2 cellular contexts compared by ENCODE assay signal in the genomic region with DNA sequence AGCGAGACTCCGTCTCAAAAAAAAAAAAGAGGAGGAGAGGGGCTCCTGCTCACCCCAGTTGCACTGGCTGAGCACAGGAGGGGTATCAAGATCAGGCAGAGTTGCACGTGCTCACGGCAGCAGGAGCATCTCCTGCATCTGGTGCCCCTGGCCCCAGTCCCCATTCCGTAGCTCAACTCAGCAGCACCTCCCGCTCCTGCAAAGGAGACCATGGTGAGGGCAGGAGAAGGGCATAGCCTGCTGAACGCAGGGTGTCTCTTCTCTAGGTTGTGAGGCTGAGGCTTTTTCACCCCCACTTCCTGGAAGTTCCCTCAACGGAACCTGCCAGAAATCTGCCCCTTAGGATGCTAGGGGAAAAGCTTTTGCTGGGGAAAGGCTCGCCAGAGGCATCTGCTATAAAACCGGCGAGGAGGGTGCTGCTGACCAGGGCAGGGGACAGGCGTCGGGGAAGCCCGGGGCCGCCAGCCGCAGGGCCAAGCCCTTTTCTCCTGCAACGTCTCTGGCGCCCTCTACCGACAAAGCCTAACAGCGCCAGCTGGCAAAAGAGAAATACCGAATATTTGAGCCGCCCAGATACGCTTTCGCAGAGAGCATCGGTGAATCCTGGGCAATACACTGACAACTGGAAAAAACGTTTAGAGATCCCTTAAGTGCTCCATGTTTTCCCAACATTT.
TF ChIP-seq lines count a peak whose summit lies in the region.

No MANE protein-coding gene starts in this region.

TF ChIP-seq in HEK293, 187 proteins besides CTCF, POLR2A, EP300 and RAD21 (continued from another document and continues in another):
- TF ChIP-seq ZNF585B (tag by site-specific recombination; IDR thresholded peaks at IDR 0.05) (0 out of 2 replicates have a peak, but pooled peaks have one; percentile 6), GLI4 (tag by site-specific recombination; IDR thresholded peaks at IDR 0.05) (no peak), ZFP37 (tag by site-specific recombination; IDR thresholded peaks at IDR 0.05) (no peak), ZNF394 (tag by site-specific recombination; IDR thresholded peaks at IDR 0.05; ENCODE audit: borderline replicate concordance) (no peak), EGR2 (tag by site-specific recombination; IDR thresholded peaks at IDR 0.05; ENCODE audit: low read depth) (no peak), TCF7L2 (IDR thresholded peaks at IDR 0.05; ENCODE audit: borderline replicate concordance, low read depth, low read length) (no peak), ZNF37A (tag by site-specific recombination; IDR thresholded peaks at IDR 0.05) (no peak), WT1 (tag by site-specific recombination; IDR thresholded peaks at IDR 0.05) (no peak), SCRT2 (tag by site-specific recombination; IDR thresholded peaks at IDR 0.05) (no peak), ZNF747 (tag by site-specific recombination; IDR thresholded peaks at IDR 0.05) (no peak), ZNF658 (tag by site-specific recombination; IDR thresholded peaks at IDR 0.05) (no peak), ZBTB8A (tag by site-specific recombination; IDR thresholded peaks at IDR 0.05) (peak; percentile 56), ZNF214 (tag by site-specific recombination; IDR thresholded peaks at IDR 0.05; ENCODE audit: borderline replicate concordance) (no peak), ZNF23 (tag by site-specific recombination; IDR thresholded peaks at IDR 0.05; ENCODE audit: borderline replicate concordance) (no peak), HOXD13 (CRISPR knock-in tag; IDR thresholded peaks at IDR 0.05; ENCODE audit: borderline replicate concordance) (no peak), ZNF174 (tag by site-specific recombination; IDR thresholded peaks at IDR 0.05) (no peak), ZFP69B (tag by site-specific recombination; IDR thresholded peaks at IDR 0.05) (no peak)
- TF ChIP-seq, protein P1, sequence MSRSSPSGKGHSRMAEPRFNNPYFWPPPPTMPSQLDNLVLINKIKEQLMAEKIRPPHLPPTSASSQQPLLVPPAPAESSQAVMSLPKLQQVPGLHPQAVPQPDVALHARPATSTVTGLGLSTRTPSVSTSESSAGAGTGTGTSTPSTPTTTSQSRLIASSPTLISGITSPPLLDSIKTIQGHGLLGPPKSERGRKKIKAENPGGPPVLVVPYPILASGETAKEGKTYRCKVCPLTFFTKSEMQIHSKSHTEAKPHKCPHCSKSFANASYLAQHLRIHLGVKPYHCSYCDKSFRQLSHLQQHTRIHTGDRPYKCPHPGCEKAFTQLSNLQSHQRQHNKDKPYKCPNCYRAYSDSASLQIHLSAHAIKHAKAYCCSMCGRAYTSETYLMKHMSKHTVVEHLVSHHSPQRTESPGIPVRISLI (tag by site-specific recombination; IDR thresholded peaks at IDR 0.05), result no peak
- TF ChIP-seq, protein P2, sequence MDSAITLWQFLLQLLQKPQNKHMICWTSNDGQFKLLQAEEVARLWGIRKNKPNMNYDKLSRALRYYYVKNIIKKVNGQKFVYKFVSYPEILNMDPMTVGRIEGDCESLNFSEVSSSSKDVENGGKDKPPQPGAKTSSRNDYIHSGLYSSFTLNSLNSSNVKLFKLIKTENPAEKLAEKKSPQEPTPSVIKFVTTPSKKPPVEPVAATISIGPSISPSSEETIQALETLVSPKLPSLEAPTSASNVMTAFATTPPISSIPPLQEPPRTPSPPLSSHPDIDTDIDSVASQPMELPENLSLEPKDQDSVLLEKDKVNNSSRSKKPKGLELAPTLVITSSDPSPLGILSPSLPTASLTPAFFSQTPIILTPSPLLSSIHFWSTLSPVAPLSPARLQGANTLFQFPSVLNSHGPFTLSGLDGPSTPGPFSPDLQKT (IDR thresholded peaks at IDR 0.05; ENCODE audit: borderline replicate concordance, low read depth, low read length), result no peak
- TF ChIP-seq, protein P3, sequence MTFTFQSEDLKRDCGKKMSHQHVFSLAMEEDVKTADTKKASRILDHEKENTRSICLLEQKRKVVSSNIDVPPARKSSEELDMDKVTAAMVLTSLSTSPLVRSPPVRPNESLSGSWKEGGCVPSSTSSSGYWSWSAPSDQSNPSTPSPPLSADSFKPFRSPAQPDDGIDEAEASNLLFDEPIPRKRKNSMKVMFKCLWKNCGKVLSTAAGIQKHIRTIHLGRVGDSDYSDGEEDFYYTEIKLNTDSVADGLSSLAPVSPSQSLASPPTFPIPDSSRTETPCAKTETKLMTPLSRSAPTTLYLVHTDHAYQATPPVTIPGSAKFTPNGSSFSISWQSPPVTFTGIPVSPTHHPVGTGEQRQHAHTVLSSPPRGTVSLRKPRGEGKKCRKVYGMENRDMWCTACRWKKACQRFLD (tag by site-specific recombination; IDR thresholded peaks at IDR 0.05), result no peak
- TF ChIP-seq, protein P4, sequence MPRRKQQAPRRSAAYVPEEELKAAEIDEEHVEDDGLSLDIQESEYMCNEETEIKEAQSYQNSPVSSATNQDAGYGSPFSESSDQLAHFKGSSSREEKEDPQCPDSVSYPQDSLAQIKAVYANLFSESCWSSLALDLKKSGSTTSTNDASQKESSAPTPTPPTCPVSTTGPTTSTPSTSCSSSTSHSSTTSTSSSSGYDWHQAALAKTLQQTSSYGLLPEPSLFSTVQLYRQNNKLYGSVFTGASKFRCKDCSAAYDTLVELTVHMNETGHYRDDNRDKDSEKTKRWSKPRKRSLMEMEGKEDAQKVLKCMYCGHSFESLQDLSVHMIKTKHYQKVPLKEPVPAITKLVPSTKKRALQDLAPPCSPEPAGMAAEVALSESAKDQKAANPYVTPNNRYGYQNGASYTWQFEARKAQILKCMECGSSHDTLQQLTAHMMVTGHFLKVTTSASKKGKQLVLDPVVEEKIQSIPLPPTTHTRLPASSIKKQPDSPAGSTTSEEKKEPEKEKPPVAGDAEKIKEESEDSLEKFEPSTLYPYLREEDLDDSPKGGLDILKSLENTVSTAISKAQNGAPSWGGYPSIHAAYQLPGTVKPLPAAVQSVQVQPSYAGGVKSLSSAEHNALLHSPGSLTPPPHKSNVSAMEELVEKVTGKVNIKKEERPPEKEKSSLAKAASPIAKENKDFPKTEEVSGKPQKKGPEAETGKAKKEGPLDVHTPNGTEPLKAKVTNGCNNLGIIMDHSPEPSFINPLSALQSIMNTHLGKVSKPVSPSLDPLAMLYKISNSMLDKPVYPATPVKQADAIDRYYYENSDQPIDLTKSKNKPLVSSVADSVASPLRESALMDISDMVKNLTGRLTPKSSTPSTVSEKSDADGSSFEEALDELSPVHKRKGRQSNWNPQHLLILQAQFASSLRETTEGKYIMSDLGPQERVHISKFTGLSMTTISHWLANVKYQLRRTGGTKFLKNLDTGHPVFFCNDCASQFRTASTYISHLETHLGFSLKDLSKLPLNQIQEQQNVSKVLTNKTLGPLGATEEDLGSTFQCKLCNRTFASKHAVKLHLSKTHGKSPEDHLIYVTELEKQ (tag by site-specific recombination; IDR thresholded peaks at IDR 0.05; ENCODE audit: borderline replicate concordance), result no peak
- TF ChIP-seq, protein P5, sequence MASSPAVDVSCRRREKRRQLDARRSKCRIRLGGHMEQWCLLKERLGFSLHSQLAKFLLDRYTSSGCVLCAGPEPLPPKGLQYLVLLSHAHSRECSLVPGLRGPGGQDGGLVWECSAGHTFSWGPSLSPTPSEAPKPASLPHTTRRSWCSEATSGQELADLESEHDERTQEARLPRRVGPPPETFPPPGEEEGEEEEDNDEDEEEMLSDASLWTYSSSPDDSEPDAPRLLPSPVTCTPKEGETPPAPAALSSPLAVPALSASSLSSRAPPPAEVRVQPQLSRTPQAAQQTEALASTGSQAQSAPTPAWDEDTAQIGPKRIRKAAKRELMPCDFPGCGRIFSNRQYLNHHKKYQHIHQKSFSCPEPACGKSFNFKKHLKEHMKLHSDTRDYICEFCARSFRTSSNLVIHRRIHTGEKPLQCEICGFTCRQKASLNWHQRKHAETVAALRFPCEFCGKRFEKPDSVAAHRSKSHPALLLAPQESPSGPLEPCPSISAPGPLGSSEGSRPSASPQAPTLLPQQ (tag by site-specific recombination; IDR thresholded peaks at IDR 0.05), result 0 out of 2 replicates have a peak, but pooled peaks have one; percentile 11

TF ChIP-seq in K562, 482 proteins besides CTCF, POLR2A, EP300 and RAD21 (continued from another document and continues in another):
- TF ChIP-seq, protein P6, sequence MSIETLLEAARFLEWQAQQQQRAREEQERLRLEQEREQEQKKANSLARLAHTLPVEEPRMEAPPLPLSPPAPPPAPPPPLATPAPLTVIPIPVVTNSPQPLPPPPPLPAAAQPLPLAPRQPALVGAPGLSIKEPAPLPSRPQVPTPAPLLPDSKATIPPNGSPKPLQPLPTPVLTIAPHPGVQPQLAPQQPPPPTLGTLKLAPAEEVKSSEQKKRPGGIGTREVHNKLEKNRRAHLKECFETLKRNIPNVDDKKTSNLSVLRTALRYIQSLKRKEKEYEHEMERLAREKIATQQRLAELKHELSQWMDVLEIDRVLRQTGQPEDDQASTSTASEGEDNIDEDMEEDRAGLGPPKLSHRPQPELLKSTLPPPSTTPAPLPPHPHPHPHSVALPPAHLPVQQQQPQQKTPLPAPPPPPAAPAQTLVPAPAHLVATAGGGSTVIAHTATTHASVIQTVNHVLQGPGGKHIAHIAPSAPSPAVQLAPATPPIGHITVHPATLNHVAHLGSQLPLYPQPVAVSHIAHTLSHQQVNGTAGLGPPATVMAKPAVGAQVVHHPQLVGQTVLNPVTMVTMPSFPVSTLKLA (conservative IDR thresholded peaks at IDR 0.05), result 0 out of 4 replicates have a peak, but pooled peaks of 1 of the 2 experiments have one; percentile 39
- TF ChIP-seq MECOM (CRISPR knock-in tag; IDR thresholded peaks at IDR 0.05) (no peak), PPARD (CRISPR knock-in tag; IDR thresholded peaks at IDR 0.05) (no peak), MAFF (IDR thresholded peaks at IDR 0.05; ENCODE audit: low read length) (no peak), ARID2 (IDR thresholded peaks at IDR 0.05) (no peak), SRSF3 (IDR thresholded peaks at IDR 0.05; ENCODE audit: insufficient read depth, low read length) (no peak), TBL1XR1 (IDR thresholded peaks at IDR 0.05; ENCODE audit: low read length in 2 of 2) (no peak), CTBP1 (IDR thresholded peaks at IDR 0.05; ENCODE audit: borderline replicate concordance) (no peak; the same call in 1 of the 2 replicates), CC2D1A (IDR thresholded peaks at IDR 0.05) (0 out of 2 replicates have a peak, but pooled peaks have one; percentile 28), ZNF146 (CRISPR knock-in tag; IDR thresholded peaks at IDR 0.05; ENCODE audit: unreplicated experiment) (no peak), RBM34 (IDR thresholded peaks at IDR 0.05; ENCODE audit: borderline replicate concordance, insufficient read depth, low read length) (no peak), L3MBTL2 (IDR thresholded peaks at IDR 0.05) (peak; percentile 27), FOXK1 (CRISPR knock-in tag; IDR thresholded peaks at IDR 0.05; ENCODE audit: borderline replicate concordance) (no peak), ZFX (CRISPR knock-in tag; IDR thresholded peaks at IDR 0.05) (peak; percentile 2; the same call in 1 of the 2 replicates), XRCC5 (IDR thresholded peaks at IDR 0.05; ENCODE audit: low read depth, low read length) (peak; percentile 85), KDM1A (IDR thresholded peaks at IDR 0.05) (no peak), ZBTB1 (CRISPR knock-in tag; IDR thresholded peaks at IDR 0.05; ENCODE audit: borderline replicate concordance, low read depth) (no peak), TCF3 (CRISPR knock-in tag; IDR thresholded peaks at IDR 0.05) (no peak)
- TF ChIP-seq, protein P7, sequence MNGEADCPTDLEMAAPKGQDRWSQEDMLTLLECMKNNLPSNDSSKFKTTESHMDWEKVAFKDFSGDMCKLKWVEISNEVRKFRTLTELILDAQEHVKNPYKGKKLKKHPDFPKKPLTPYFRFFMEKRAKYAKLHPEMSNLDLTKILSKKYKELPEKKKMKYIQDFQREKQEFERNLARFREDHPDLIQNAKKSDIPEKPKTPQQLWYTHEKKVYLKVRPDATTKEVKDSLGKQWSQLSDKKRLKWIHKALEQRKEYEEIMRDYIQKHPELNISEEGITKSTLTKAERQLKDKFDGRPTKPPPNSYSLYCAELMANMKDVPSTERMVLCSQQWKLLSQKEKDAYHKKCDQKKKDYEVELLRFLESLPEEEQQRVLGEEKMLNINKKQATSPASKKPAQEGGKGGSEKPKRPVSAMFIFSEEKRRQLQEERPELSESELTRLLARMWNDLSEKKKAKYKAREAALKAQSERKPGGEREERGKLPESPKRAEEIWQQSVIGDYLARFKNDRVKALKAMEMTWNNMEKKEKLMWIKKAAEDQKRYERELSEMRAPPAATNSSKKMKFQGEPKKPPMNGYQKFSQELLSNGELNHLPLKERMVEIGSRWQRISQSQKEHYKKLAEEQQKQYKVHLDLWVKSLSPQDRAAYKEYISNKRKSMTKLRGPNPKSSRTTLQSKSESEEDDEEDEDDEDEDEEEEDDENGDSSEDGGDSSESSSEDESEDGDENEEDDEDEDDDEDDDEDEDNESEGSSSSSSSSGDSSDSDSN (IDR thresholded peaks at IDR 0.05; ENCODE audit: borderline replicate concordance in 1 of 2, low read depth in 2 of 2, low read length in 2 of 2), result no peak
- TF ChIP-seq, protein P8, sequence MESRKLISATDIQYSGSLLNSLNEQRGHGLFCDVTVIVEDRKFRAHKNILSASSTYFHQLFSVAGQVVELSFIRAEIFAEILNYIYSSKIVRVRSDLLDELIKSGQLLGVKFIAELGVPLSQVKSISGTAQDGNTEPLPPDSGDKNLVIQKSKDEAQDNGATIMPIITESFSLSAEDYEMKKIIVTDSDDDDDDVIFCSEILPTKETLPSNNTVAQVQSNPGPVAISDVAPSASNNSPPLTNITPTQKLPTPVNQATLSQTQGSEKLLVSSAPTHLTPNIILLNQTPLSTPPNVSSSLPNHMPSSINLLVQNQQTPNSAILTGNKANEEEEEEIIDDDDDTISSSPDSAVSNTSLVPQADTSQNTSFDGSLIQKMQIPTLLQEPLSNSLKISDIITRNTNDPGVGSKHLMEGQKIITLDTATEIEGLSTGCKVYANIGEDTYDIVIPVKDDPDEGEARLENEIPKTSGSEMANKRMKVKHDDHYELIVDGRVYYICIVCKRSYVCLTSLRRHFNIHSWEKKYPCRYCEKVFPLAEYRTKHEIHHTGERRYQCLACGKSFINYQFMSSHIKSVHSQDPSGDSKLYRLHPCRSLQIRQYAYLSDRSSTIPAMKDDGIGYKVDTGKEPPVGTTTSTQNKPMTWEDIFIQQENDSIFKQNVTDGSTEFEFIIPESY (CRISPR knock-in tag; IDR thresholded peaks at IDR 0.05), result peak; percentile 26; the same call in 1 of the 2 replicates
- TF ChIP-seq, protein P9, sequence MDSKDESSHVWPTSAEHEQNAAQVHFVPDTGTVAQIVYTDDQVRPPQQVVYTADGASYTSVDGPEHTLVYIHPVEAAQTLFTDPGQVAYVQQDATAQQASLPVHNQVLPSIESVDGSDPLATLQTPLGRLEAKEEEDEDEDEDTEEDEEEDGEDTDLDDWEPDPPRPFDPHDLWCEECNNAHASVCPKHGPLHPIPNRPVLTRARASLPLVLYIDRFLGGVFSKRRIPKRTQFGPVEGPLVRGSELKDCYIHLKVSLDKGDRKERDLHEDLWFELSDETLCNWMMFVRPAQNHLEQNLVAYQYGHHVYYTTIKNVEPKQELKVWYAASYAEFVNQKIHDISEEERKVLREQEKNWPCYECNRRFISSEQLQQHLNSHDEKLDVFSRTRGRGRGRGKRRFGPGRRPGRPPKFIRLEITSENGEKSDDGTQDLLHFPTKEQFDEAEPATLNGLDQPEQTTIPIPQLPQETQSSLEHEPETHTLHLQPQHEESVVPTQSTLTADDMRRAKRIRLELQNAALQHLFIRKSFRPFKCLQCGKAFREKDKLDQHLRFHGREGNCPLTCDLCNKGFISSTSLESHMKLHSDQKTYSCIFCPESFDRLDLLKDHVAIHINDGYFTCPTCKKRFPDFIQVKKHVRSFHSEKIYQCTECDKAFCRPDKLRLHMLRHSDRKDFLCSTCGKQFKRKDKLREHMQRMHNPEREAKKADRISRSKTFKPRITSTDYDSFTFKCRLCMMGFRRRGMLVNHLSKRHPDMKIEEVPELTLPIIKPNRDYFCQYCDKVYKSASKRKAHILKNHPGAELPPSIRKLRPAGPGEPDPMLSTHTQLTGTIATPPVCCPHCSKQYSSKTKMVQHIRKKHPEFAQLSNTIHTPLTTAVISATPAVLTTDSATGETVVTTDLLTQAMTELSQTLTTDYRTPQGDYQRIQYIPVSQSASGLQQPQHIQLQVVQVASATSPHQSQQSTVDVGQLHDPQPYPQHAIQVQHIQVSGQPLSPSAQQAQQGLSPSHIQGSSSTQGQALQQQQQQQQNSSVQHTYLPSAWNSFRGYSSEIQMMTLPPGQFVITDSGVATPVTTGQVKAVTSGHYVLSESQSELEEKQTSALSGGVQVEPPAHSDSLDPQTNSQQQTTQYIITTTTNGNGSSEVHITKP (IDR thresholded peaks at IDR 0.05; ENCODE audit: partially characterized antibody), result no peak
